1 cellular context compared by ENCODE assay signal in genomic region chr10:71212249-71213126, GRCh38.
TF ChIP-seq lines count a peak whose summit lies in the region.

UNC5B (plus strand) TSS chr10:71212570; CDS start chr10:71212986, 416 bp downstream.

TF ChIP-seq in WTC11, 78 proteins besides CTCF, POLR2A, EP300 and RAD21 (continued from another document):
- TF ChIP-seq ZNF532 (CRISPR knock-in tag; IDR thresholded peaks at IDR 0.05; ENCODE audit: borderline replicate concordance) (no peak), ZNF317 (CRISPR knock-in tag; IDR thresholded peaks at IDR 0.05; ENCODE audit: borderline replicate concordance, low read depth) (no peak), SMAD3 (CRISPR knock-in tag; IDR thresholded peaks at IDR 0.05; ENCODE audit: borderline replicate concordance) (no peak), ZNF416 (CRISPR knock-in tag; IDR thresholded peaks at IDR 0.05) (no peak), GABPB1 (CRISPR knock-in tag; IDR thresholded peaks at IDR 0.05) (0 out of 2 replicates have a peak, but pooled peaks have one; percentile 40), NFE2L1 (CRISPR knock-in tag; IDR thresholded peaks at IDR 0.05) (no peak), ARID4B (CRISPR knock-in tag; IDR thresholded peaks at IDR 0.05; ENCODE audit: borderline replicate concordance) (no peak), GRHL2 (CRISPR knock-in tag; IDR thresholded peaks at IDR 0.05; ENCODE audit: insufficient replicate concordance, severe bottlenecking) (no peak), ELF4 (CRISPR knock-in tag; IDR thresholded peaks at IDR 0.05; ENCODE audit: low read depth) (no peak), USF2 (CRISPR knock-in tag; IDR thresholded peaks at IDR 0.05) (no peak), ZNF121 (CRISPR knock-in tag; IDR thresholded peaks at IDR 0.05) (no peak), HMGA2 (CRISPR knock-in tag; IDR thresholded peaks at IDR 0.05) (no peak), MXD4 (CRISPR knock-in tag; IDR thresholded peaks at IDR 0.05; ENCODE audit: borderline replicate concordance) (no peak), CBFB (CRISPR knock-in tag; IDR thresholded peaks at IDR 0.05; ENCODE audit: low read depth) (peak; percentile 47; the same call in 1 of the 2 replicates), JUN (CRISPR knock-in tag; IDR thresholded peaks at IDR 0.05) (no peak), FOXP4 (CRISPR knock-in tag; IDR thresholded peaks at IDR 0.05) (0 out of 2 replicates have a peak, but pooled peaks have one; percentile 17), STAT6 (CRISPR knock-in tag; conservative IDR thresholded peaks at IDR 0.05; ENCODE audit: low read depth) (no peak), ATF1 (CRISPR knock-in tag; IDR thresholded peaks at IDR 0.05) (no peak), NFATC4 (CRISPR knock-in tag; IDR thresholded peaks at IDR 0.05) (no peak), MYBL2 (CRISPR knock-in tag; IDR thresholded peaks at IDR 0.05) (no peak), ATF2 (CRISPR knock-in tag; IDR thresholded peaks at IDR 0.05; ENCODE audit: borderline replicate concordance, low read depth) (no peak), AFF4 (CRISPR knock-in tag; IDR thresholded peaks at IDR 0.05; ENCODE audit: borderline replicate concordance) (no peak), RORB (CRISPR knock-in tag; IDR thresholded peaks at IDR 0.05) (no peak), ZNF232 (CRISPR knock-in tag; IDR thresholded peaks at IDR 0.05) (0 out of 2 replicates have a peak, but pooled peaks have one; percentile 12), ZBTB43 (CRISPR knock-in tag; IDR thresholded peaks at IDR 0.05) (no peak), SMAD4 (CRISPR knock-in tag; IDR thresholded peaks at IDR 0.05) (no peak), NR3C1 (CRISPR knock-in tag; conservative IDR thresholded peaks at IDR 0.05; ENCODE audit: low read depth) (no peak), MAX (CRISPR knock-in tag; IDR thresholded peaks at IDR 0.05) (no peak; the same call in 1 of the 2 replicates), GTF2I (CRISPR knock-in tag; conservative IDR thresholded peaks at IDR 0.05) (no peak), ZNF138 (CRISPR knock-in tag; conservative IDR thresholded peaks at IDR 0.05) (no peak), TP53 (CRISPR knock-in tag; IDR thresholded peaks at IDR 0.05) (peak; percentile 91), RELA (CRISPR knock-in tag; IDR thresholded peaks at IDR 0.05; ENCODE audit: borderline replicate concordance) (no peak), FOXK1 (CRISPR knock-in tag; IDR thresholded peaks at IDR 0.05) (0 out of 2 replicates have a peak, but pooled peaks have one; percentile 47), TEAD4 (CRISPR knock-in tag; IDR thresholded peaks at IDR 0.05) (no peak), JAZF1 (CRISPR knock-in tag; IDR thresholded peaks at IDR 0.05) (no peak), EMX1 (CRISPR knock-in tag; IDR thresholded peaks at IDR 0.05) (no peak)
